In genomic region chr2:134722728-134723127, GRCh38 we compare ENCODE assay signal across 1 cellular context.
TF ChIP-seq lines count a peak whose summit lies in the region.

No MANE protein-coding gene starts in this region.

TF ChIP-seq in SK-N-SH, 30 proteins besides CTCF, POLR2A, EP300 and RAD21 (continued from another document):
- TF ChIP-seq USF1 (IDR thresholded peaks at IDR 0.05; ENCODE audit: borderline replicate concordance, low read depth) (no peak), EZH2phosphoT487 (IDR thresholded peaks at IDR 0.05; ENCODE audit: borderline replicate concordance, low read depth) (no peak), FOXJ3 (CRISPR knock-in tag; IDR thresholded peaks at IDR 0.05) (no peak), SMC3 (IDR thresholded peaks at IDR 0.05; ENCODE audit: low read depth, low read length) (no peak)
